8 cellular contexts compared by ENCODE assay signal in the genomic region with DNA sequence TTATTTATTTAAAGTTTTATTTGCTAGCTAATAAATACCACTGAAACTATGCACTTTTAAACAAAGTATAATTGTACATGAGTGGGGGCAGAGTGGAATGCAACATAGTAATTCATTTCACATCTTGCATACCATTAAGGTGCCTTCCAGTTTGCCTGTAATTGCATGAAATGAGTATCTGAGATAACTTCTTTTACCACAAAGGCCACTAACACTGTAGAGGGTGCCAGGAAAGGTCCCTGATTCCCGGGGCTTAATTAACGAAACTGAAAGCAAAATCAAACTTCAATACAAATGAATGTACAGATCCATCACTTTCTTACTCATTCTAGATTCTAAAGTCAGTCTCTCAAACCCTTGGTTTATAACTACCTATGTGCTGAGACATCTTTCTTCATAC. TPM values are rescaled to one million over a fixed set of nuclear protein-coding genes. Genes with fewer than 3 reads are reported as not detected.
A peak's percentile ranks its signal among the peaks of the same experiment; 100 is the strongest.
DNase-seq lines count a peak whose midpoint lies in the region; ATAC-seq and TF ChIP-seq lines count a peak whose summit lies in the region.

No MANE protein-coding gene starts in this region.

- DNase-seq in heart right ventricle (no peak), cardiac septum (ENCODE audit: low spot score) (no peak), SJCRH30 (no peak), posterior cingulate gyrus (no peak)
- no peak for DNase-seq in central memory CD8-positive, alpha-beta T cell (ENCODE audit: low spot score in 2 of 2)

- peak overlapping the region; percentile 96 for H3K4me3 Mint-ChIP-seq in central memory CD8-positive, alpha-beta T cell

- peak overlapping the region in 9 of 10 donors; percentile 73 to 97 (median 95) for H3K4me3 ChIP-seq in heart right ventricle
- peak overlapping the region; percentile 98 for H3K4me3 ChIP-seq in OCI-LY3 (ENCODE audit: low read length)
- peak overlapping the region; percentile 45 for H3K4me3 ChIP-seq in rectal smooth muscle tissue (ENCODE audit: low read length)
- H3K4me3 ChIP-seq in SJCRH30 = no peak overlapping the region

- intact Hi-C loops in heart right ventricle (cut with DNase I) (loop anchor here in 1 of 10 donors (10.0 kb wide), 1 partner anchor 134 kb away; no protein-coding TSS in a partner anchor), cardiac septum (cut with DNase I) (no loop called here), posterior cingulate gyrus (cut with DNase I) (no loop called here)

- ATAC-seq in heart right ventricle = no peak
- ATAC-seq in HG02852 (IDR thresholded peaks at IDR 0.05; ENCODE audit: unreplicated experiment) = peak; percentile 34
- ATAC-seq in central memory CD8-positive, alpha-beta T cell (replicated peaks; ENCODE audit: extremely low read depth, poor library complexity, severe bottlenecking) = no peak

- H3K9ac ChIP-seq in OCI-LY3 (ENCODE audit: low read length) (peak overlapping the region; percentile 94), rectal smooth muscle tissue (ENCODE audit: low read length) (no peak overlapping the region)

- no peak overlapping the region for H3K27ac Mint-ChIP-seq in central memory CD8-positive, alpha-beta T cell (ENCODE audit: low read depth)

- peak overlapping the region; percentile 91 for H3K4me2 ChIP-seq in OCI-LY3 (ENCODE audit: low read length)

- H3K4me1 ChIP-seq in heart right ventricle = peaks cover 0 to 69% (median 37%) of the 10 kb centered on the region in 9 donors
- peaks cover 24% of the 10 kb centered on the region for H3K4me1 ChIP-seq in OCI-LY3 (ENCODE audit: low read length)
- H3K4me1 ChIP-seq in rectal smooth muscle tissue (ENCODE audit: control insufficient read depth, insufficient read depth, low read length) = no peaks in the 10 kb centered on the region
- peaks cover 6% of the 10 kb centered on the region; the same call in 1 of the 2 replicates for H3K4me1 ChIP-seq in SJCRH30

- 23 to 32% methylated on average over 2 of the region's 2 CpGs for WGBS in heart right ventricle, 2 donors

- H3K36me3 Mint-ChIP-seq in central memory CD8-positive, alpha-beta T cell (ENCODE audit: insufficient read depth) = peaks cover 25% of the 10 kb centered on the region

- peaks cover 6% of the 10 kb centered on the region for H3K9me3 Mint-ChIP-seq in central memory CD8-positive, alpha-beta T cell

- H3K36me3 ChIP-seq in heart right ventricle (peaks cover 0 to 8% (median 0%) of the 10 kb centered on the region in 9 donors), OCI-LY3 (replicated peaks; ENCODE audit: low read depth, low read length) (peaks cover 28% of the 10 kb centered on the region), rectal smooth muscle tissue (ENCODE audit: control insufficient read depth, insufficient read depth, low read length) (no peaks in the 10 kb centered on the region), SJCRH30 (no peaks in the 10 kb centered on the region)

- H2AFZ ChIP-seq in OCI-LY3 (ENCODE audit: low read depth, low read length) = no peak overlapping the region

- H3K27me3 Mint-ChIP-seq in central memory CD8-positive, alpha-beta T cell = no peaks in the 10 kb centered on the region

- H3K27ac ChIP-seq in heart right ventricle (peak overlapping the region in 2 of 10 donors; percentile 92 to 99), OCI-LY3 (ENCODE audit: low read length) (peak overlapping the region; percentile 7), rectal smooth muscle tissue (ENCODE audit: low read depth, low read length) (no peak overlapping the region), SJCRH30 (no peak overlapping the region)

- H3K9me3 ChIP-seq in heart right ventricle (no peaks in the 10 kb centered on the region), OCI-LY3 (ENCODE audit: insufficient read depth, low read length) (no peaks in the 10 kb centered on the region), SJCRH30 (replicated peaks) (no peaks in the 10 kb centered on the region)

- no peaks in the 10 kb centered on the region for H3K27me3 ChIP-seq in heart right ventricle
- H3K27me3 ChIP-seq in OCI-LY3 (ENCODE audit: low read depth, low read length) = peaks cover 9% of the 10 kb centered on the region
- no peaks in the 10 kb centered on the region for H3K27me3 ChIP-seq in rectal smooth muscle tissue (ENCODE audit: control insufficient read depth, insufficient read depth, low read length)
- no peaks in the 10 kb centered on the region for H3K27me3 ChIP-seq in SJCRH30

- TF ChIP-seq CTCF in heart right ventricle (IDR thresholded peaks at IDR 0.05) (no peak), OCI-LY3 (IDR thresholded peaks at IDR 0.05; ENCODE audit: low read depth, low read length) (no peak)

- peaks cover 49% of the 10 kb centered on the region for H4K20me1 ChIP-seq in OCI-LY3 (ENCODE audit: insufficient read depth, low read length)

- peaks cover 70% of the 10 kb centered on the region for H3K79me2 ChIP-seq in OCI-LY3 (ENCODE audit: low read length)

- H3K4me1 Mint-ChIP-seq in central memory CD8-positive, alpha-beta T cell = peaks cover 31% of the 10 kb centered on the region

RNA-seq across cellular contexts. Expression of a gene that starts 2.1 kb away (rescaled TPM):
- total RNA-seq in heart right ventricle = 10 to 100 TPM; 36.3 to 76.3 (median 51.2) TPM
- polyA plus RNA-seq in heart right ventricle = 10 to 100 TPM; 17.9 to 32.4 TPM
- 51.4 TPM for total RNA-seq in cardiac septum
- 28.6 and 30.7 TPM in 2 replicates for total RNA-seq in SJCRH30 (2014; rRNA removed; shearing (Covaris generic))
